Comparison of ENCODE assay signal across 8 cellular contexts in the genomic region with DNA sequence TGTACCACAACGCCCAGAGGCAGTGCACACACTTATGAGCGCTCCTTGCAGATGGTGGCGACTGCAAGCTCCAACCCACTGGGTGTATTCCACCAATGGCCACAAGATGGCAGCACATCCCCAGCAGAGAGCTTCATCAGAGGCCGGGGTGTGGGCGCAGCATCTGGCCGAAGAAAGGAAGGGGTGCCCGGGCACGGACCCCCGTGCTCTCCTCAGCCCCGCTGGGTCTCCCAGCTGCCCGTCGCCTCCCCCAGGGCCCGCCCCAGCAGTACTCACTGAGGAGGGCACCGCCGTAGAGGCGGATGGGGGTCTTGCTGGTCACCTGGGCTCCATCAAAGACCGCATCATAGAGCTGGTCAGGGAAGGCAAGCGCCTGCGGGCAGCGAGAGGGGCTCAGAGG. TPM values are rescaled to one million over a fixed set of nuclear protein-coding genes. Genes with fewer than 3 reads are reported as not detected.
A peak's percentile ranks its signal among the peaks of the same experiment; 100 is the strongest.
DNase-seq lines count a peak whose midpoint lies in the region; ATAC-seq, FAIRE-seq and TF ChIP-seq lines count a peak whose summit lies in the region.

No MANE protein-coding gene starts in this region.

- DNase-seq in Calu3, result peak; percentile 87
- DNase-seq in NCI-H146 (lab: John Stamatoyannopoulos, UW), result peak; percentile 72
- peak; percentile 66 for DNase-seq in T-helper 2 cell treated with Interferon-gamma antibody and Interleukin-4, amounts not matched to agents 5 μg/mL and 100 μg/mL, for 36 hours (ENCODE audit: low spot score)
- peak; percentile 41 for DNase-seq in astrocyte (ENCODE audit: low read depth)
- DNase-seq in hypothalamus (lab: John Stamatoyannopoulos, UW), result peak in 49 of 51 donors; percentile 28 to 90 (median 70)
- peak; percentile 89 for DNase-seq in spleen

- H3K36me3 ChIP-seq in astrocyte (ENCODE audit: insufficient read depth, low read length) (no peaks in the 10 kb centered on the region), spleen (peaks cover 0 to 82% (median 26%) of the 10 kb centered on the region in 6 donors)

- peak; percentile 96 for TF ChIP-seq CTCF in Calu3 (IDR thresholded peaks at IDR 0.05; ENCODE audit: unreplicated experiment)
- TF ChIP-seq CTCF in astrocyte (IDR thresholded peaks at IDR 0.05; ENCODE audit: insufficient read depth, low read depth, low read length), result peak; percentile 73
- peak; percentile 82 to 99 (median 97) for TF ChIP-seq CTCF in spleen (IDR thresholded peaks at IDR 0.05 in 8 of 11, conservative IDR thresholded peaks at IDR 0.05 in 3 of 11)

- intact Hi-C loops in Calu3 (cut with micrococcal nuclease; ENCODE audit: unreplicated experiment), result loop anchor here (1.0 to 10.0 kb wide), 2 partner anchors 167 to 398 kb away; no protein-coding TSS in a partner anchor
- intact Hi-C loops in spleen (cut with DNase I; ENCODE audit: low total_unique reads), result loop anchor here (5.0 kb wide), 1 partner anchor 166 kb away; no protein-coding TSS in a partner anchor

- no peaks in the 10 kb centered on the region for H3K79me2 ChIP-seq in astrocyte (ENCODE audit: insufficient read depth, low read length)

- no peak overlapping the region for H3K4me2 ChIP-seq in astrocyte (ENCODE audit: low read length)

- H3K27me3 ChIP-seq in astrocyte (ENCODE audit: insufficient read depth, low read length) (no peaks in the 10 kb centered on the region), spleen (replicated peaks in 1 of 7) (no peaks in the 10 kb centered on the region)

- no peak overlapping the region for H3K4me3 ChIP-seq in astrocyte (ENCODE audit: insufficient read depth, low read depth, low read length)
- no peak overlapping the region for H3K4me3 ChIP-seq in spleen

- H2AFZ ChIP-seq in astrocyte (ENCODE audit: low read depth, low read length), result no peak overlapping the region

- ATAC-seq in GM21786 (IDR thresholded peaks at IDR 0.05; ENCODE audit: unreplicated experiment), result peak; percentile 70
- no peak for ATAC-seq in GM21528 (IDR thresholded peaks at IDR 0.05; ENCODE audit: low FRiP score, unreplicated experiment)

- no TSS peak for BruUV-seq in Calu3 (replicated peaks; lab: Mats Ljungman, UMichigan)

- no peaks in the 10 kb centered on the region for H3K4me1 ChIP-seq in astrocyte (ENCODE audit: insufficient read depth, low read length)
- H3K4me1 ChIP-seq in spleen, result peaks cover 9 to 58% (median 49%) of the 10 kb centered on the region in 6 donors

- H3K27ac ChIP-seq in astrocyte (ENCODE audit: low read depth, low read length) (no peak overlapping the region), spleen (peak overlapping the region in 2 of 8 donors; percentile 3 to 75)

- H3K27ac Mint-ChIP-seq in Calu3 (ENCODE audit: unreplicated experiment) (no peak overlapping the region), astrocyte (ENCODE audit: unreplicated experiment) (no peak overlapping the region)
- no peak overlapping the region for H3K27ac Mint-ChIP-seq in T-helper 2 cell treated with Interferon-gamma antibody and Interleukin-4, amounts not matched to agents 5 μg/mL and 100 μg/mL, for 36 hours

- WGBS in spleen, 5 donors, result 11 to 36% (median 29%) methylated on average over 7 to 20 of the region's 20 CpGs

- H3K9me3 Mint-ChIP-seq in Calu3 (ENCODE audit: low read depth, unreplicated experiment) (no peaks in the 10 kb centered on the region), astrocyte (ENCODE audit: unreplicated experiment) (no peaks in the 10 kb centered on the region)
- H3K9me3 Mint-ChIP-seq in T-helper 2 cell treated with Interferon-gamma antibody and Interleukin-4, amounts not matched to agents 5 μg/mL and 100 μg/mL, for 36 hours, result no peaks in the 10 kb centered on the region

- FAIRE-seq in astrocyte (lab: Jason Lieb, UNC), result no peak

- peaks cover 51% of the 10 kb centered on the region for H4K20me1 ChIP-seq in astrocyte (ENCODE audit: insufficient read depth, low read length)

- H3K36me3 Mint-ChIP-seq in Calu3 (ENCODE audit: insufficient read depth, unreplicated experiment) (peaks cover 11% of the 10 kb centered on the region), astrocyte (ENCODE audit: low read depth, unreplicated experiment) (peaks cover 6% of the 10 kb centered on the region)
- no peaks in the 10 kb centered on the region for H3K36me3 Mint-ChIP-seq in T-helper 2 cell treated with Interferon-gamma antibody and Interleukin-4, amounts not matched to agents 5 μg/mL and 100 μg/mL, for 36 hours (ENCODE audit: low read depth)

- TF ChIP-seq POLR2A in spleen (IDR thresholded peaks at IDR 0.05), result no peak

- no peaks in the 10 kb centered on the region for H3K9me3 ChIP-seq in astrocyte (ENCODE audit: insufficient read depth, low read depth, low read length)
- no peaks in the 10 kb centered on the region for H3K9me3 ChIP-seq in spleen

- H3K4me3 Mint-ChIP-seq in Calu3 (ENCODE audit: low read depth, unreplicated experiment) (no peak overlapping the region), astrocyte (ENCODE audit: unreplicated experiment) (no peak overlapping the region)
- no peak overlapping the region for H3K4me3 Mint-ChIP-seq in T-helper 2 cell treated with Interferon-gamma antibody and Interleukin-4, amounts not matched to agents 5 μg/mL and 100 μg/mL, for 36 hours

- H3K4me1 Mint-ChIP-seq in Calu3 (ENCODE audit: low read depth, unreplicated experiment) (no peaks in the 10 kb centered on the region), astrocyte (ENCODE audit: low read depth, unreplicated experiment) (no peaks in the 10 kb centered on the region)
- H3K4me1 Mint-ChIP-seq in T-helper 2 cell treated with Interferon-gamma antibody and Interleukin-4, amounts not matched to agents 5 μg/mL and 100 μg/mL, for 36 hours (ENCODE audit: low read depth), result no peaks in the 10 kb centered on the region

- CTCF ChIA-PET in Calu3 (lab: Charles Lee), result interaction anchor here (0.6 to 4.0 kb wide), 13 partner anchors 10 to 383 kb away, joined by 3 to 105 read pairs (median 5); partner anchors contain the start of gene SYT13

- no peak overlapping the region for H3K9ac ChIP-seq in astrocyte (ENCODE audit: low read length)

- H3K27me3 Mint-ChIP-seq in Calu3 (ENCODE audit: unreplicated experiment) (peaks cover 35% of the 10 kb centered on the region), astrocyte (ENCODE audit: low read depth, unreplicated experiment) (peaks cover 3% of the 10 kb centered on the region)
- H3K27me3 Mint-ChIP-seq in T-helper 2 cell treated with Interferon-gamma antibody and Interleukin-4, amounts not matched to agents 5 μg/mL and 100 μg/mL, for 36 hours (ENCODE audit: low read depth), result no peaks in the 10 kb centered on the region

RNA-seq across cellular contexts. Expression of gene TP53I11, which starts 14.2 kb away (rescaled TPM):
- total RNA-seq in Calu3 (2022) (27.8 and 69.5 TPM in 2 replicates), astrocyte (96.8 and 101 TPM in 2 replicates), spleen (100 to 1,000 TPM in 5 of 7 donors, 10 to 100 TPM in 2; 80.1 to 169 (median 110) TPM)
- 10 to 100 TPM; 10.2 to 48.0 (median 11.6) TPM for polyA plus RNA-seq in spleen
